16 cellular contexts compared by ENCODE assay signal in genomic region chr7:115122388-115122787, GRCh38.
DNase-seq lines count a peak whose midpoint lies in the region; ATAC-seq and TF ChIP-seq lines count a peak whose summit lies in the region.
"Had no signal": no experiment of that assay in that cellular context is flagged by ENCODE, and none has a peak within 500 bp of the region (broad histone marks: within the 10 kb centered on the region; RNA-seq: fewer than 3 reads in every experiment).

No MANE protein-coding gene starts in this region.

- no peaks in the 10 kb centered on the region for H3K36me3 Mint-ChIP-seq in effector memory CD8-positive, alpha-beta T cell (ENCODE audit: insufficient read depth)

- intact Hi-C loops in mucosa of descending colon (cut with DNase I, micrococcal nuclease) (no loop called here), tibial artery (cut with DNase I; ENCODE audit: low total_unique reads) (no loop called here)

- H3K27me3 Mint-ChIP-seq in effector memory CD8-positive, alpha-beta T cell: no peaks in the 10 kb centered on the region

- no peaks in the 10 kb centered on the region for H3K9me3 Mint-ChIP-seq in effector memory CD8-positive, alpha-beta T cell

- H3K9me3 ChIP-seq in mucosa of descending colon: no peaks in the 10 kb centered on the region
- H3K9me3 ChIP-seq in tibial artery: no peaks in the 10 kb centered on the region
- H3K9me3 ChIP-seq: Caco-2 had no signal

- peak; percentile 14 for ATAC-seq in effector memory CD8-positive, alpha-beta T cell (replicated peaks)
- ATAC-seq in mucosa of descending colon: peak; percentile 54
- ATAC-seq: Right ventricle myocardium inferior had no signal

- peaks cover 0 to 6% of the 10 kb centered on the region in 2 donors for H3K4me1 Mint-ChIP-seq in effector memory CD8-positive, alpha-beta T cell (ENCODE audit: low read depth in 2 of 2)

- H3K4me1 ChIP-seq in mucosa of descending colon (ENCODE audit: low read depth): no peaks in the 10 kb centered on the region
- no peaks in the 10 kb centered on the region for H3K4me1 ChIP-seq in tibial artery

- no peak overlapping the region for H3K27ac ChIP-seq in tibial artery

- peak overlapping the region in 1 of 2 donors; percentile 16 for H3K27ac Mint-ChIP-seq in effector memory CD8-positive, alpha-beta T cell
- H3K27ac Mint-ChIP-seq: B cell had no signal

- H3K27me3 ChIP-seq in tibial artery: no peaks in the 10 kb centered on the region

- no peak overlapping the region for H3K4me3 Mint-ChIP-seq in effector memory CD8-positive, alpha-beta T cell
- H3K4me3 Mint-ChIP-seq: B cell had no signal

- H3K4me3 ChIP-seq in mucosa of descending colon (no peak overlapping the region), tibial artery (no peak overlapping the region)

- H3K36me3 ChIP-seq in mucosa of descending colon (ENCODE audit: low read depth): no peaks in the 10 kb centered on the region
- H3K36me3 ChIP-seq in tibial artery: no peaks in the 10 kb centered on the region

- DNase-seq in NCI-H345 (lab: John Stamatoyannopoulos, UW): peak; percentile 10
- DNase-seq in NCI-H345 treated with DMSO at 0.1 percent for 48 hours (lab: John Stamatoyannopoulos, UW; ENCODE audit: unreplicated experiment): no peak
- DNase-seq in NCI-H69 (lab: John Stamatoyannopoulos, UW): peak; percentile 73
- no peak for DNase-seq in effector memory CD8-positive, alpha-beta T cell
- no peak for DNase-seq in mucosa of descending colon
- no peak for DNase-seq in tibial artery
- no peak for DNase-seq in NCI-H2171 (lab: John Stamatoyannopoulos, UW)
- no peak for DNase-seq in erythroblast (lab: John Stamatoyannopoulos, UW)
- DNase-seq: 8988T, Caco-2, KG1, NCI-H187, NCI-H524, SW 1271 had no signal

- TF ChIP-seq POLR2A in erythroblast (IDR thresholded peaks at IDR 0.05; ENCODE audit: low read length): no peak

- TF ChIP-seq CTCF in mucosa of descending colon (IDR thresholded peaks at IDR 0.05) (no peak), tibial artery (IDR thresholded peaks at IDR 0.05) (no peak)

Comparison
In these comparisons a context has a peak if more than half of its experiments do, and no peak if none do; other contexts are left out.
1. DNase-seq: peak in NCI-H345 (single experiment) and NCI-H69 (single experiment); none in NCI-H345 treated with DMSO at 0.1 percent for 48 hours (single experiment), effector memory CD8-positive, alpha-beta T cell (0 of 3), mucosa of descending colon (0 of 3), tibial artery (0 of 2), NCI-H2171 (single experiment) and erythroblast (0 of 2).